ENCODE assay signal across 11 cellular contexts in the genomic region with DNA sequence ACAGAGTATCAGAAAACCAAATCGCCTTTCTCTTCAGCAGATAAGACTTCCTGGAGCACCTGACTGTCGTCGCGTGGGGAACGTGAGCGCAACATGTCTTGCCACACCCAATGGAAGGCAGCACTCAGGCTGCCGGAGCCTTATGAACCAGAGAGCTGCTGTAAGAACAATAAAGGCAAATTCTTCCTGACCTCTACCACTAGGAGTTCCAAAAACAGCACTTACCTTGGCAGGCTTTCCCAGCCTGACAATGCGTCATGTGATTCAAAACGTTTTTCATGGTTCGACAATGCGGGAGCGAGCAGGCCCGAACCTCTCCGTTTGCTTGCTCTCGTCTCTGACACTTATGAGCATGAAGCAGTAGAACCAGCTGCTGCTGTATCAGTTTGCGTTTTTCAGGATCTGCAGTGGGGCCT.
DNase-seq lines count a peak whose midpoint lies in the region; ATAC-seq, FAIRE-seq and TF ChIP-seq lines count a peak whose summit lies in the region.
"Had no signal": no experiment of that assay in that cellular context is flagged by ENCODE, and none has a peak within 500 bp of the region (broad histone marks: within the 10 kb centered on the region; RNA-seq: fewer than 3 reads in every experiment).

No MANE protein-coding gene starts in this region.

- ATAC-seq in memory B cell (ENCODE audit: low read depth) (no peak), GM18505 (IDR thresholded peaks at IDR 0.05; ENCODE audit: unreplicated experiment) (no peak), GM18870 (IDR thresholded peaks at IDR 0.05; ENCODE audit: unreplicated experiment) (no peak)

- H3K4me3 Mint-ChIP-seq in astrocyte (ENCODE audit: unreplicated experiment), result no peak overlapping the region
- H3K4me3 Mint-ChIP-seq in memory B cell, result no peak overlapping the region
- H3K4me3 Mint-ChIP-seq in activated naive CD4-positive, alpha-beta T cell treated with anti-CD3 and anti-CD28 coated beads, Interleukin-2, amount 10 ng/mL, durations not matched to agents 7 days and 5 days, result no peak overlapping the region

- no peak for FAIRE-seq in astrocyte (lab: Jason Lieb, UNC)
- FAIRE-seq: GM19239 had no signal

- DNase-seq in astrocyte (ENCODE audit: low read depth), result peak; percentile 21
- DNase-seq in fibroblast of gingiva (ENCODE audit: low read depth), result peak; percentile 47
- DNase-seq in memory B cell (ENCODE audit: low spot score in 2 of 2), result no peak
- peak; percentile 17 to 31 for DNase-seq in tibial nerve (ENCODE audit: low spot score in 2 of 2)
- DNase-seq in activated naive CD4-positive, alpha-beta T cell treated with anti-CD3 and anti-CD28 coated beads, Interleukin-2, amount 10 ng/mL, durations not matched to agents 7 days and 5 days, result no peak
- DNase-seq: Caco-2, NCI-H446 treated with DMSO at 0.1 percent for 48 hours, SHP77 had no signal

- peak in 1 of 2 donors; percentile 55 for TF ChIP-seq EP300 in tibial nerve (IDR thresholded peaks at IDR 0.05)

- TF ChIP-seq POLR2A in tibial nerve (IDR thresholded peaks at IDR 0.05) (no peak), GM18505 (IDR thresholded peaks at IDR 0.05; ENCODE audit: borderline replicate concordance, extremely low read depth, insufficient read depth, insufficient read length) (no peak)

- no peak overlapping the region for H3K27ac ChIP-seq in astrocyte (ENCODE audit: low read depth, low read length)
- peak overlapping the region in 1 of 4 donors; percentile 74 for H3K27ac ChIP-seq in tibial nerve

- peaks cover 11% of the 10 kb centered on the region for H3K4me1 Mint-ChIP-seq in astrocyte (ENCODE audit: low read depth, unreplicated experiment)
- H3K4me1 Mint-ChIP-seq in memory B cell, result peaks cover 32% of the 10 kb centered on the region
- H3K4me1 Mint-ChIP-seq in activated naive CD4-positive, alpha-beta T cell treated with anti-CD3 and anti-CD28 coated beads, Interleukin-2, amount 10 ng/mL, durations not matched to agents 7 days and 5 days, result peaks cover 82% of the 10 kb centered on the region

- 52 to 65% methylated on average over 16 of the region's 16 CpGs for WGBS in tibial nerve, 2 donors

- H3K4me1 ChIP-seq in astrocyte (ENCODE audit: insufficient read depth, low read length) (peaks cover 3% of the 10 kb centered on the region), tibial nerve (peaks cover 0 to 56% (median 13%) of the 10 kb centered on the region in 4 donors)

- H3K27me3 ChIP-seq in astrocyte (ENCODE audit: insufficient read depth, low read length) (no peaks in the 10 kb centered on the region), tibial nerve (no peaks in the 10 kb centered on the region)

- CTCF ChIA-PET in activated naive CD4-positive, alpha-beta T cell treated with anti-CD3 and anti-CD28 coated beads, Interleukin-2, amount 10 ng/mL, durations not matched to agents 7 days and 5 days (lab: Charles Lee), result no interaction called here

- H2AFZ ChIP-seq in astrocyte (ENCODE audit: low read depth, low read length), result no peak overlapping the region

- no peaks in the 10 kb centered on the region for H3K27me3 Mint-ChIP-seq in astrocyte (ENCODE audit: low read depth, unreplicated experiment)
- no peaks in the 10 kb centered on the region for H3K27me3 Mint-ChIP-seq in memory B cell
- H3K27me3 Mint-ChIP-seq in activated naive CD4-positive, alpha-beta T cell treated with anti-CD3 and anti-CD28 coated beads, Interleukin-2, amount 10 ng/mL, durations not matched to agents 7 days and 5 days, result no peaks in the 10 kb centered on the region

- no peak overlapping the region for H3K27ac Mint-ChIP-seq in astrocyte (ENCODE audit: unreplicated experiment)
- H3K27ac Mint-ChIP-seq in memory B cell, result peak overlapping the region; percentile 69
- H3K27ac Mint-ChIP-seq in activated naive CD4-positive, alpha-beta T cell treated with anti-CD3 and anti-CD28 coated beads, Interleukin-2, amount 10 ng/mL, durations not matched to agents 7 days and 5 days, result no peak overlapping the region

- H4K20me1 ChIP-seq in astrocyte (ENCODE audit: insufficient read depth, low read length), result peaks cover 91% of the 10 kb centered on the region

- H3K4me3 ChIP-seq in astrocyte (ENCODE audit: insufficient read depth, low read depth, low read length) (no peak overlapping the region), tibial nerve (no peak overlapping the region)

- H3K9me3 Mint-ChIP-seq in astrocyte (ENCODE audit: unreplicated experiment), result no peaks in the 10 kb centered on the region
- H3K9me3 Mint-ChIP-seq in memory B cell, result no peaks in the 10 kb centered on the region
- H3K9me3 Mint-ChIP-seq in activated naive CD4-positive, alpha-beta T cell treated with anti-CD3 and anti-CD28 coated beads, Interleukin-2, amount 10 ng/mL, durations not matched to agents 7 days and 5 days, result no peaks in the 10 kb centered on the region

- no peak overlapping the region for H3K4me2 ChIP-seq in astrocyte (ENCODE audit: low read length)

- H3K9me3 ChIP-seq in astrocyte (ENCODE audit: insufficient read depth, low read depth, low read length) (no peaks in the 10 kb centered on the region), tibial nerve (no peaks in the 10 kb centered on the region)
- H3K9me3 ChIP-seq: Caco-2 had no signal

- H3K36me3 ChIP-seq in astrocyte (ENCODE audit: insufficient read depth, low read length) (peaks cover 19% of the 10 kb centered on the region), tibial nerve (peaks cover 0 to 38% (median 12%) of the 10 kb centered on the region in 3 donors)

- H3K36me3 Mint-ChIP-seq in astrocyte (ENCODE audit: low read depth, unreplicated experiment), result peaks cover 17% of the 10 kb centered on the region
- H3K36me3 Mint-ChIP-seq in memory B cell, result peaks cover 22% of the 10 kb centered on the region
- H3K36me3 Mint-ChIP-seq in activated naive CD4-positive, alpha-beta T cell treated with anti-CD3 and anti-CD28 coated beads, Interleukin-2, amount 10 ng/mL, durations not matched to agents 7 days and 5 days, result peaks cover 54% of the 10 kb centered on the region

- no peak overlapping the region for H3K9ac ChIP-seq in astrocyte (ENCODE audit: low read length)

- peaks cover 90% of the 10 kb centered on the region for H3K79me2 ChIP-seq in astrocyte (ENCODE audit: insufficient read depth, low read length)

- TF ChIP-seq CTCF in astrocyte (IDR thresholded peaks at IDR 0.05; ENCODE audit: insufficient read depth, low read depth, low read length) (no peak), tibial nerve (IDR thresholded peaks at IDR 0.05) (peak in 2 of 5 experiments; percentile 14 to 23)

Comparison
In these comparisons a context has a peak if more than half of its experiments do, and no peak if none do; other contexts are left out.
1. DNase-seq: peak in astrocyte (single experiment), fibroblast of gingiva (single experiment) and tibial nerve (2 of 2); none in memory B cell (0 of 2) and activated naive CD4-positive, alpha-beta T cell treated with anti-CD3 and anti-CD28 coated beads, Interleukin-2, amount 10 ng/mL, durations not matched to agents 7 days and 5 days (single experiment).